In genomic region chr1:10665226-10665625, GRCh38 we compare ENCODE assay signal across 17 cellular contexts.
DNase-seq lines count a peak whose midpoint lies in the region; ATAC-seq, FAIRE-seq and TF ChIP-seq lines count a peak whose summit lies in the region.
"Had no signal": no experiment of that assay in that cellular context is flagged by ENCODE, and none has a peak within 500 bp of the region (broad histone marks: within the 10 kb centered on the region; RNA-seq: fewer than 3 reads in every experiment).

No MANE protein-coding gene starts in this region.

- no peak overlapping the region for H2AFZ ChIP-seq in HepG2 (ENCODE audit: low read length)

- no peaks in the 10 kb centered on the region for H3K79me2 ChIP-seq in HepG2 (ENCODE audit: insufficient read depth, low read length)

- CTCF ChIA-PET in HepG2 (lab: Yijun Ruan, JAX; ENCODE audit: low intra/inter-chr PET ratio, low total read pairs), result no interaction called here

- BruUV-seq in HepG2 (replicated peaks; lab: Mats Ljungman, UMichigan), result no TSS peak

- peaks cover 7% of the 10 kb centered on the region for H3K4me1 Mint-ChIP-seq in osteocyte (ENCODE audit: unreplicated experiment)

- H3K4me2 ChIP-seq in HepG2 (ENCODE audit: low read depth, low read length), result no peak overlapping the region

- TF ChIP-seq CTCF in liver (IDR thresholded peaks at IDR 0.05; ENCODE audit: low read depth, low read length, missing input control), result no peak
- no peak for TF ChIP-seq CTCF in HepG2 (CRISPR knock-in tag; IDR thresholded peaks at IDR 0.05)
- no peak for TF ChIP-seq CTCF in right lobe of liver (IDR thresholded peaks at IDR 0.05)
- no peak for TF ChIP-seq CTCF in upper lobe of right lung (IDR thresholded peaks at IDR 0.05)
- TF ChIP-seq CTCF in osteocyte (IDR thresholded peaks at IDR 0.05), result no peak

- 97% methylated on average over 31 of the region's 31 CpGs for WGBS in liver
- WGBS in HepG2 (ENCODE audit: low lambda C conversion rate), result 92% methylated on average over 21 of the region's 31 CpGs
- WGBS in right lobe of liver (ENCODE audit: insufficient coverage, low coverage, low lambda C conversion rate, missing lambda C conversion rate), result 91% methylated on average over 7 of the region's 31 CpGs

- no peak overlapping the region for H3K27ac Mint-ChIP-seq in osteocyte (ENCODE audit: unreplicated experiment)
- H3K27ac Mint-ChIP-seq: CD4-positive, alpha-beta T cell had no signal

- no peak overlapping the region for H3K9ac ChIP-seq in liver (ENCODE audit: low read depth in 1 of 2, low read length in 2 of 2)
- no peak overlapping the region for H3K9ac ChIP-seq in HepG2 (ENCODE audit: insufficient read depth, low read depth, low read length)
- no peak overlapping the region for H3K9ac ChIP-seq in rectal smooth muscle tissue (ENCODE audit: low read length)

- H3K36me3 ChIP-seq in liver (ENCODE audit: control insufficient read depth in 4 of 4, insufficient read depth in 3 of 4, low read depth in 1 of 4, low read length in 3 of 4) (peaks cover 0 to under 1% (median 0%) of the 10 kb centered on the region in 4 donors), HepG2 (replicated peaks in 1 of 2; ENCODE audit: control insufficient read depth in 1 of 2, insufficient read depth in 2 of 2, low read length in 2 of 2) (no peaks in the 10 kb centered on the region), right lobe of liver (no peaks in the 10 kb centered on the region), rectal smooth muscle tissue (ENCODE audit: control insufficient read depth, insufficient read depth, low read length) (peaks cover 2% of the 10 kb centered on the region), upper lobe of right lung (peaks cover 8% of the 10 kb centered on the region)

- H3K4me1 ChIP-seq in liver (ENCODE audit: control insufficient read depth in 4 of 4, insufficient read depth in 4 of 4, low read length in 3 of 4) (peaks cover 24 to 64% (median 46%) of the 10 kb centered on the region in 4 donors), HepG2 (ENCODE audit: insufficient read depth, low read length) (peaks cover 21% of the 10 kb centered on the region), right lobe of liver (peaks cover 0 to 58% (median 32%) of the 10 kb centered on the region in 4 donors), rectal smooth muscle tissue (ENCODE audit: control insufficient read depth, insufficient read depth, low read length) (peaks cover 52% of the 10 kb centered on the region), upper lobe of right lung (peaks cover 66% of the 10 kb centered on the region)

- no peak for TF ChIP-seq EP300 in HepG2 (IDR thresholded peaks at IDR 0.05; ENCODE audit: low read depth in 2 of 2, low read length in 2 of 2)
- no peak for TF ChIP-seq EP300 in HepG2 (CRISPR knock-in tag; IDR thresholded peaks at IDR 0.05; ENCODE audit: borderline replicate concordance)

- in situ Hi-C loops in HepG2 (cut with HindIII; ENCODE audit: extremely low pct_ligation_motif_present, low pct_unique_long_range_greater_than_20kb), result no loop called here

- ATAC-seq in HepG2, result no peak
- no peak for ATAC-seq in right lobe of liver
- no peak for ATAC-seq in upper lobe of right lung
- no peak for ATAC-seq in HG02885 (IDR thresholded peaks at IDR 0.05; ENCODE audit: poor library complexity, unreplicated experiment)

- POLR2A ChIA-PET in HepG2 (lab: Yijun Ruan, JAX), result no interaction called here

- no peak for TF ChIP-seq RAD21 in liver (IDR thresholded peaks at IDR 0.05)
- no peak for TF ChIP-seq RAD21 in HepG2 (CRISPR knock-in tag; IDR thresholded peaks at IDR 0.05)

- H3K27me3 Mint-ChIP-seq in osteocyte (ENCODE audit: unreplicated experiment), result no peaks in the 10 kb centered on the region
- H3K27me3 Mint-ChIP-seq: CD4-positive, alpha-beta T cell had no signal

- H3K9me3 ChIP-seq in liver (ENCODE audit: control insufficient read depth in 4 of 4, low read length in 3 of 4) (no peaks in the 10 kb centered on the region), HepG2 (ENCODE audit: low read length) (no peaks in the 10 kb centered on the region), right lobe of liver (no peaks in the 10 kb centered on the region), upper lobe of right lung (no peaks in the 10 kb centered on the region)

- no peak overlapping the region for H3K4me3 Mint-ChIP-seq in osteocyte (ENCODE audit: unreplicated experiment)
- H3K4me3 Mint-ChIP-seq: CD4-positive, alpha-beta T cell had no signal

- intact Hi-C loops in HepG2 (cut with micrococcal nuclease; ENCODE audit: unreplicated experiment) (no loop called here), right lobe of liver (cut with DNase I) (no loop called here), upper lobe of right lung (cut with DNase I) (no loop called here)

- H3K4me3 ChIP-seq in liver (ENCODE audit: low read depth in 1 of 3, low read length in 3 of 3) (no peak overlapping the region), HepG2 (replicated peaks in 1 of 3; ENCODE audit: insufficient read depth in 1 of 3, low read depth in 2 of 3, low read length in 3 of 3) (no peak overlapping the region), right lobe of liver (no peak overlapping the region), rectal smooth muscle tissue (ENCODE audit: low read length) (no peak overlapping the region), upper lobe of right lung (no peak overlapping the region)

- H3K9me3 Mint-ChIP-seq in osteocyte (ENCODE audit: unreplicated experiment), result no peaks in the 10 kb centered on the region
- H3K9me3 Mint-ChIP-seq: CD4-positive, alpha-beta T cell had no signal

- H3K27ac ChIP-seq in liver (ENCODE audit: low read depth in 1 of 2, low read length in 2 of 2), result peak overlapping the region; percentile 67 to 85
- H3K27ac ChIP-seq in HepG2 (ENCODE audit: extremely low read length, insufficient read depth, low read length), result no peak overlapping the region
- peak overlapping the region in 2 of 3 donors; percentile 44 to 90 for H3K27ac ChIP-seq in right lobe of liver
- H3K27ac ChIP-seq in rectal smooth muscle tissue (ENCODE audit: low read depth, low read length), result peak overlapping the region; percentile 96
- H3K27ac ChIP-seq in upper lobe of right lung, result peak overlapping the region; percentile 73
- H3K27ac ChIP-seq: HL-60 had no signal

- no peak for DNase-seq in HepG2 (ENCODE audit: low spot score)
- no peak for DNase-seq in right lobe of liver
- no peak for DNase-seq in upper lobe of right lung
- no peak for DNase-seq in dedifferentiated amniotic fluid mesenchymal stem cell (ENCODE audit: extremely low spot score)
- DNase-seq in osteocyte (ENCODE audit: extremely low spot score, unreplicated experiment), result no peak
- DNase-seq: CD4-positive, alpha-beta T cell; DMS79 treated with DMSO at 0.1 percent for 48 hours; KBM-7; NCI-H1092 treated with DMSO at 0.1 percent for 48 hours; NCI-H1694 treated with DMSO at 0.1 percent for 48 hours had no signal

- TF ChIP-seq POLR2A in HepG2 (IDR thresholded peaks at IDR 0.05; ENCODE audit: insufficient read depth in 1 of 2, low read depth in 2 of 2, low read length in 2 of 2) (no peak), right lobe of liver (IDR thresholded peaks at IDR 0.05) (no peak)

- H3K36me3 Mint-ChIP-seq in osteocyte (ENCODE audit: unreplicated experiment), result no peaks in the 10 kb centered on the region

- H3K27me3 ChIP-seq in liver (ENCODE audit: control insufficient read depth in 4 of 4, insufficient read depth in 4 of 4, low read length in 3 of 4) (no peaks in the 10 kb centered on the region), HepG2 (ENCODE audit: control insufficient read depth in 1 of 2, insufficient read depth in 2 of 2, low read length in 2 of 2) (no peaks in the 10 kb centered on the region), right lobe of liver (no peaks in the 10 kb centered on the region), rectal smooth muscle tissue (ENCODE audit: control insufficient read depth, insufficient read depth, low read length) (no peaks in the 10 kb centered on the region), upper lobe of right lung (no peaks in the 10 kb centered on the region)

- no peaks in the 10 kb centered on the region for H4K20me1 ChIP-seq in HepG2 (ENCODE audit: insufficient read depth, low read length)

- FAIRE-seq in HepG2 (lab: Jason Lieb, UNC), result no peak
- FAIRE-seq: G401.6, GM12892, GM19239 had no signal

TF ChIP-seq in liver, 16 proteins besides CTCF, POLR2A, EP300 and RAD21:
- TF ChIP-seq HNF4G (IDR thresholded peaks at IDR 0.05) (no peak), RXRA (IDR thresholded peaks at IDR 0.05) (no peak), SP1 (IDR thresholded peaks at IDR 0.05) (no peak), HNF4A (conservative IDR thresholded peaks at IDR 0.05) (no peak), FOXA2 (IDR thresholded peaks at IDR 0.05) (no peak), YY1 (IDR thresholded peaks at IDR 0.05) (no peak), FOXA1 (IDR thresholded peaks at IDR 0.05) (no peak)
- TF ChIP-seq, protein P1, sequence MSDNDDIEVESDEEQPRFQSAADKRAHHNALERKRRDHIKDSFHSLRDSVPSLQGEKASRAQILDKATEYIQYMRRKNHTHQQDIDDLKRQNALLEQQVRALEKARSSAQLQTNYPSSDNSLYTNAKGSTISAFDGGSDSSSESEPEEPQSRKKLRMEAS (IDR thresholded peaks at IDR 0.05), result no peak

TF ChIP-seq in HepG2, 621 proteins besides CTCF, POLR2A, EP300 and RAD21 (continues in another document):
- TF ChIP-seq SALL2 (CRISPR knock-in tag; IDR thresholded peaks at IDR 0.05) (no peak), ZNF484 (CRISPR knock-in tag; IDR thresholded peaks at IDR 0.05; ENCODE audit: borderline replicate concordance, low read depth) (no peak)
